ENCODE assay signal across 1 cellular context in genomic region chr6:15621203-15622044, GRCh38.
TF ChIP-seq lines count a peak whose summit lies in the region.

No MANE protein-coding gene starts in this region.

TF ChIP-seq in GM12878, 131 proteins besides CTCF, POLR2A, EP300 and RAD21 (continued from another document):
- peak; percentile 22 for TF ChIP-seq CUX1 (IDR thresholded peaks at IDR 0.05; ENCODE audit: insufficient replicate concordance, low read depth, low read length)
TF ChIP-seq in GM12878: peak in this region for 29.
